Comparison of ENCODE assay signal across 1 cellular context in genomic region chr6:24283043-24283985, GRCh38.
TF ChIP-seq lines count a peak whose summit lies in the region.

No MANE protein-coding gene starts in this region.

TF ChIP-seq in HEK293, 187 proteins besides CTCF, POLR2A, EP300 and RAD21 (continued from another document and continues in another):
- TF ChIP-seq ZSCAN18 (tag by site-specific recombination; IDR thresholded peaks at IDR 0.05) = no peak
- no peak for TF ChIP-seq ZNF133 (tag by site-specific recombination; IDR thresholded peaks at IDR 0.05)
- no peak for TF ChIP-seq ZNF174 (tag by site-specific recombination; IDR thresholded peaks at IDR 0.05)
- no peak for TF ChIP-seq GLI4 (tag by site-specific recombination; IDR thresholded peaks at IDR 0.05)
- no peak for TF ChIP-seq ZBTB26 (tag by site-specific recombination; optimal IDR thresholded peaks at IDR 0.05)
- TF ChIP-seq ZNF473 (tag by site-specific recombination; IDR thresholded peaks at IDR 0.05) = no peak
- TF ChIP-seq ZFP37 (tag by site-specific recombination; IDR thresholded peaks at IDR 0.05) = no peak
- TF ChIP-seq KLF1 (tag by site-specific recombination; IDR thresholded peaks at IDR 0.05) = no peak
- no peak for TF ChIP-seq ZNF704 (tag by site-specific recombination; IDR thresholded peaks at IDR 0.05)
- no peak for TF ChIP-seq ZNF280D (tag by site-specific recombination; IDR thresholded peaks at IDR 0.05)
- TF ChIP-seq ZNF140 (tag by site-specific recombination; IDR thresholded peaks at IDR 0.05) = no peak
- TF ChIP-seq ZNF561 (tag by site-specific recombination; IDR thresholded peaks at IDR 0.05; ENCODE audit: borderline replicate concordance) = 0 out of 2 replicates have a peak, but pooled peaks have one; percentile 62
- TF ChIP-seq ZNF626 (tag by site-specific recombination; IDR thresholded peaks at IDR 0.05) = no peak
- no peak for TF ChIP-seq ZNF112 (tag by site-specific recombination; IDR thresholded peaks at IDR 0.05)
- TF ChIP-seq ZNF362 (tag by site-specific recombination; IDR thresholded peaks at IDR 0.05) = no peak
- TF ChIP-seq ZNF530 (tag by site-specific recombination; IDR thresholded peaks at IDR 0.05; ENCODE audit: low read depth) = no peak
- TF ChIP-seq ZNF19 (tag by site-specific recombination; IDR thresholded peaks at IDR 0.05; ENCODE audit: low read depth) = no peak
- peak; percentile 36; the same call in 1 of the 2 replicates for TF ChIP-seq FEZF1 (tag by site-specific recombination; IDR thresholded peaks at IDR 0.05)
- no peak for TF ChIP-seq SCRT1 (tag by site-specific recombination; IDR thresholded peaks at IDR 0.05; ENCODE audit: borderline replicate concordance)
- no peak for TF ChIP-seq KLF9 (tag by site-specific recombination; IDR thresholded peaks at IDR 0.05; ENCODE audit: low read depth)
- TF ChIP-seq ZSCAN5A (tag by site-specific recombination; IDR thresholded peaks at IDR 0.05) = no peak
- peak; percentile 47; the same call in 1 of the 2 replicates for TF ChIP-seq ZNF600 (tag by site-specific recombination; IDR thresholded peaks at IDR 0.05)
- peak; percentile 68 for TF ChIP-seq ZBTB44 (tag by site-specific recombination; IDR thresholded peaks at IDR 0.05)
- no peak for TF ChIP-seq ZNF214 (tag by site-specific recombination; IDR thresholded peaks at IDR 0.05; ENCODE audit: borderline replicate concordance)
- TF ChIP-seq ZNF175 (tag by site-specific recombination; IDR thresholded peaks at IDR 0.05) = no peak
- TF ChIP-seq YY1 (tag by site-specific recombination; IDR thresholded peaks at IDR 0.05) = no peak
- no peak for TF ChIP-seq SETDB1 (IDR thresholded peaks at IDR 0.05; ENCODE audit: insufficient read length, low read length)
- 0 out of 2 replicates have a peak, but pooled peaks have one; percentile 12 for TF ChIP-seq ZNF423 (tag by site-specific recombination; IDR thresholded peaks at IDR 0.05)
- no peak for TF ChIP-seq KLF17 (tag by site-specific recombination; IDR thresholded peaks at IDR 0.05)
- TF ChIP-seq REST (tag by site-specific recombination; IDR thresholded peaks at IDR 0.05) = no peak
- no peak for TF ChIP-seq MZF1 (tag by site-specific recombination; IDR thresholded peaks at IDR 0.05; ENCODE audit: borderline replicate concordance)
- no peak for TF ChIP-seq YY2 (tag by site-specific recombination; IDR thresholded peaks at IDR 0.05)
- TF ChIP-seq ZNF155 (tag by site-specific recombination; IDR thresholded peaks at IDR 0.05) = no peak
- no peak for TF ChIP-seq GFI1B (tag by site-specific recombination; IDR thresholded peaks at IDR 0.05)
- TF ChIP-seq ZNF10 (tag by site-specific recombination; IDR thresholded peaks at IDR 0.05) = no peak
- TF ChIP-seq BCL11A (tag by site-specific recombination; IDR thresholded peaks at IDR 0.05; ENCODE audit: low read depth) = 0 out of 2 replicates have a peak, but pooled peaks have one; percentile 51
- TF ChIP-seq ZNF510 (tag by site-specific recombination; IDR thresholded peaks at IDR 0.05; ENCODE audit: insufficient replicate concordance) = no peak
- peak; percentile 55; the same call in 1 of the 2 replicates for TF ChIP-seq PRDM6 (tag by site-specific recombination; IDR thresholded peaks at IDR 0.05)
- TF ChIP-seq ZBTB17 (tag by site-specific recombination; IDR thresholded peaks at IDR 0.05) = peak; percentile 76
